24 cellular contexts compared by ENCODE assay signal in the genomic region with DNA sequence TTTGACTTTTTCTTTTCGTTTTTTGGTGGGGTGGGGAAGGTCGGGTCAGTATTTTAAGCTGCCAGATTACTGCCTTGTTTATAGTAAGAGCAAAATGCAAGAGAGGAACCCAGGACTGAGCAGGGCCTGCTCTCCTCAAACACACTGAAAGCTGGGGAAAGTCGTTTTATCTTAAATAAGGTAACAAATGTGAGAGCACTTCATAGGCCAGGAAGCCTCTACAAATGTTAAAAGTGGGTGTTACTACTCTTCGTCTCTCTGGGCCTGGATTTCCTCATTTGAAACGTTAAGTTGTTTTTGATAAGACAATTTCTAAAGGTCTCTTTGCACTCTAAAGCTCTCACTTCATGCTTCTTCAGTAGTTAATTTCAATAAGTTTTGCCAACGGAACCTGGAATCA. TPM values are rescaled to one million over a fixed set of nuclear protein-coding genes. Genes with fewer than 3 reads are reported as not detected.
A peak's percentile ranks its signal among the peaks of the same experiment; 100 is the strongest.
DNase-seq lines count a peak whose midpoint lies in the region; ATAC-seq and TF ChIP-seq lines count a peak whose summit lies in the region.
"Had no signal": no experiment of that assay in that cellular context is flagged by ENCODE, and none has a peak within 500 bp of the region (broad histone marks: within the 10 kb centered on the region; RNA-seq: fewer than 3 reads in every experiment).

No MANE protein-coding gene starts in this region.

- POLR2A ChIA-PET in naive thymus-derived CD4-positive, alpha-beta T cell (lab: Charles Lee) = no interaction called here

- H3K4me1 Mint-ChIP-seq in naive thymus-derived CD4-positive, alpha-beta T cell = peaks cover 0 to 29% (median 14%) of the 10 kb centered on the region in 7 donors
- no peaks in the 10 kb centered on the region for H3K4me1 Mint-ChIP-seq in activated T-helper 1 cell treated with anti-CD3 and anti-CD28 coated beads, Interleukin-12 subunit alpha, Interleukin-12 subunit beta, Interleukin-2, Interleukin-4 antibody, amounts not matched to agents 30 ng/mL and 10 ng/mL and 1 ng/mL, durations not matched to agents 14 hours and 24 hours and 36 hours (ENCODE audit: low read depth)
- H3K4me1 Mint-ChIP-seq: CD4-positive, alpha-beta memory T cell had no signal

- TF ChIP-seq CTCF in cardiac muscle cell (IDR thresholded peaks at IDR 0.05; ENCODE audit: low read depth, low read length) = no peak
- no peak for TF ChIP-seq CTCF in right atrium auricular region (IDR thresholded peaks at IDR 0.05)
- TF ChIP-seq CTCF in Loucy (conservative IDR thresholded peaks at IDR 0.05; ENCODE audit: low read length) = no peak

- no peak overlapping the region for H3K4me2 ChIP-seq in Loucy (ENCODE audit: low read depth, low read length, poor library complexity, severe bottlenecking)
- H3K4me2 ChIP-seq: A549 had no signal

- peaks cover 0 to 9% (median under 1%) of the 10 kb centered on the region in 5 donors for H3K27me3 Mint-ChIP-seq in naive thymus-derived CD4-positive, alpha-beta T cell
- peaks cover 9% of the 10 kb centered on the region for H3K27me3 Mint-ChIP-seq in activated T-helper 1 cell treated with anti-CD3 and anti-CD28 coated beads, Interleukin-12 subunit alpha, Interleukin-12 subunit beta, Interleukin-2, Interleukin-4 antibody, amounts not matched to agents 30 ng/mL and 10 ng/mL and 1 ng/mL, durations not matched to agents 14 hours and 24 hours and 36 hours (ENCODE audit: insufficient read depth)

- no peak for ATAC-seq in naive thymus-derived CD4-positive, alpha-beta T cell
- ATAC-seq in HG02870 (IDR thresholded peaks at IDR 0.05; ENCODE audit: unreplicated experiment) = no peak
- no peak for ATAC-seq in GM21529 (IDR thresholded peaks at IDR 0.05; ENCODE audit: unreplicated experiment)
- ATAC-seq: A549 had no signal

- no peaks in the 10 kb centered on the region for H3K27me3 ChIP-seq in cardiac muscle cell
- no peaks in the 10 kb centered on the region for H3K27me3 ChIP-seq in right atrium auricular region
- no peaks in the 10 kb centered on the region for H3K27me3 ChIP-seq in Loucy (ENCODE audit: insufficient read depth, low read length, poor library complexity, severe bottlenecking)
- H3K27me3 ChIP-seq in naive thymus-derived CD4-positive, alpha-beta T cell (ENCODE audit: control insufficient read depth in 2 of 2, insufficient read depth in 2 of 2, low read length in 2 of 2) = no peaks in the 10 kb centered on the region
- H3K27me3 ChIP-seq: BE2C, Peyer's patch, SJCRH30 had no signal

- H3K27ac ChIP-seq in cardiac muscle cell (peak overlapping the region; percentile 12), right atrium auricular region (no peak overlapping the region)
- no peak overlapping the region for H3K27ac ChIP-seq in naive thymus-derived CD4-positive, alpha-beta T cell (ENCODE audit: low read depth, low read length)
- H3K27ac ChIP-seq: A549, GM23248, Peyer's patch, SJCRH30 had no signal

- no peaks in the 10 kb centered on the region for H3K79me2 ChIP-seq in Loucy (ENCODE audit: insufficient read depth, low read length)

- no peak overlapping the region for H3K9ac ChIP-seq in Loucy (ENCODE audit: low read depth, low read length, poor library complexity, severe bottlenecking)
- H3K9ac ChIP-seq: GM23248 had no signal

- DNase-seq in cardiac muscle cell (ENCODE audit: low read depth in 1 of 2, low spot score in 1 of 2) (peak in 1 of 2 donors; percentile 17), right atrium auricular region (ENCODE audit: low spot score) (no peak)
- peak in 4 of 9 donors; percentile 12 to 26 (median 22) for DNase-seq in naive thymus-derived CD4-positive, alpha-beta T cell
- no peak for DNase-seq in activated T-helper 1 cell treated with anti-CD3 and anti-CD28 coated beads, Interleukin-12 subunit alpha, Interleukin-12 subunit beta, Interleukin-2, Interleukin-4 antibody, amounts not matched to agents 30 ng/mL and 10 ng/mL and 1 ng/mL, durations not matched to agents 14 hours and 24 hours and 36 hours (ENCODE audit: low spot score)
- DNase-seq: BE2C; CD4-positive, alpha-beta memory T cell; DMS153; GM23248; KG1; MV-4-11; NCI-H1105 treated with DMSO at 0.1 percent for 48 hours; NCI-H2029 treated with DMSO at 0.1 percent for 48 hours; NCI-H345; NCI-H524 treated with DMSO at 0.1 percent for 48 hours; NCI-H82; Peyer's patch; SJCRH30 had no signal

- CTCF ChIA-PET in naive thymus-derived CD4-positive, alpha-beta T cell (lab: Charles Lee) = no interaction called here

- no peaks in the 10 kb centered on the region for H4K20me1 ChIP-seq in Loucy (ENCODE audit: insufficient read depth, low read length, poor library complexity, severe bottlenecking)

- no peaks in the 10 kb centered on the region for H3K9me3 ChIP-seq in cardiac muscle cell (ENCODE audit: low read depth)
- no peaks in the 10 kb centered on the region for H3K9me3 ChIP-seq in right atrium auricular region
- H3K9me3 ChIP-seq in Loucy (ENCODE audit: insufficient read depth, low read depth, low read length) = no peaks in the 10 kb centered on the region
- no peaks in the 10 kb centered on the region for H3K9me3 ChIP-seq in naive thymus-derived CD4-positive, alpha-beta T cell (ENCODE audit: control insufficient read depth in 2 of 3, low read length in 3 of 3)
- H3K9me3 ChIP-seq: A549, BE2C, HAP-1, Peyer's patch, SJCRH30 had no signal

- peak overlapping the region in 8 of 9 donors; percentile 2 to 97 (median 81) for H3K27ac Mint-ChIP-seq in naive thymus-derived CD4-positive, alpha-beta T cell
- no peak overlapping the region for H3K27ac Mint-ChIP-seq in activated T-helper 1 cell treated with anti-CD3 and anti-CD28 coated beads, Interleukin-12 subunit alpha, Interleukin-12 subunit beta, Interleukin-2, Interleukin-4 antibody, amounts not matched to agents 30 ng/mL and 10 ng/mL and 1 ng/mL, durations not matched to agents 14 hours and 24 hours and 36 hours
- H3K27ac Mint-ChIP-seq: CD4-positive, alpha-beta memory T cell had no signal

- H3K4me3 Mint-ChIP-seq in naive thymus-derived CD4-positive, alpha-beta T cell = peak overlapping the region in 7 of 10 donors; percentile 0 to 61 (median 47)
- no peak overlapping the region for H3K4me3 Mint-ChIP-seq in activated T-helper 1 cell treated with anti-CD3 and anti-CD28 coated beads, Interleukin-12 subunit alpha, Interleukin-12 subunit beta, Interleukin-2, Interleukin-4 antibody, amounts not matched to agents 30 ng/mL and 10 ng/mL and 1 ng/mL, durations not matched to agents 14 hours and 24 hours and 36 hours
- H3K4me3 Mint-ChIP-seq: CD4-positive, alpha-beta memory T cell had no signal

- H3K4me1 ChIP-seq in cardiac muscle cell (ENCODE audit: low read depth) (peaks cover 3% of the 10 kb centered on the region), right atrium auricular region (peaks cover 0 to 8% of the 10 kb centered on the region in 2 donors), Loucy (ENCODE audit: insufficient read depth, low read length, poor library complexity, severe bottlenecking) (peaks cover 3% of the 10 kb centered on the region)
- no peaks in the 10 kb centered on the region for H3K4me1 ChIP-seq in naive thymus-derived CD4-positive, alpha-beta T cell (ENCODE audit: control insufficient read depth in 2 of 2, insufficient read depth in 2 of 2, low read length in 2 of 2)
- H3K4me1 ChIP-seq: A549, BE2C, HAP-1, Peyer's patch had no signal

- no peaks in the 10 kb centered on the region for H3F3A ChIP-seq in Loucy (ENCODE audit: low read depth)

- H3K9me3 Mint-ChIP-seq in naive thymus-derived CD4-positive, alpha-beta T cell = no peaks in the 10 kb centered on the region
- no peaks in the 10 kb centered on the region for H3K9me3 Mint-ChIP-seq in activated T-helper 1 cell treated with anti-CD3 and anti-CD28 coated beads, Interleukin-12 subunit alpha, Interleukin-12 subunit beta, Interleukin-2, Interleukin-4 antibody, amounts not matched to agents 30 ng/mL and 10 ng/mL and 1 ng/mL, durations not matched to agents 14 hours and 24 hours and 36 hours
- H3K9me3 Mint-ChIP-seq: CD4-positive, alpha-beta memory T cell had no signal

- H3K4me3 ChIP-seq in cardiac muscle cell (no peak overlapping the region), right atrium auricular region (no peak overlapping the region), Loucy (ENCODE audit: low read length, poor library complexity, severe bottlenecking) (no peak overlapping the region)
- no peak overlapping the region for H3K4me3 ChIP-seq in naive thymus-derived CD4-positive, alpha-beta T cell (ENCODE audit: low read length)
- H3K4me3 ChIP-seq: A549, GM23248, HAP-1, Peyer's patch, SJCRH30 had no signal

- H3K9me2 ChIP-seq in Loucy (replicated peaks; ENCODE audit: low read depth, low read length) = no peaks in the 10 kb centered on the region

- H3K36me3 ChIP-seq in cardiac muscle cell = no peaks in the 10 kb centered on the region
- no peaks in the 10 kb centered on the region for H3K36me3 ChIP-seq in right atrium auricular region
- H3K36me3 ChIP-seq in Loucy (ENCODE audit: insufficient read depth, low read length) = no peaks in the 10 kb centered on the region
- H3K36me3 ChIP-seq in naive thymus-derived CD4-positive, alpha-beta T cell (ENCODE audit: control insufficient read depth in 2 of 3, insufficient read depth in 3 of 3, low read length in 3 of 3) = no peaks in the 10 kb centered on the region
- H3K36me3 ChIP-seq: BE2C, HAP-1, Peyer's patch, SJCRH30 had no signal

- intact Hi-C loops in naive thymus-derived CD4-positive, alpha-beta T cell (cut with micrococcal nuclease) = no loop called here
- intact Hi-C loops in activated T-helper 1 cell treated with anti-CD3 and anti-CD28 coated beads, Interleukin-12 subunit alpha, Interleukin-12 subunit beta, Interleukin-2, Interleukin-4 antibody, amounts not matched to agents 30 ng/mL and 10 ng/mL and 1 ng/mL, durations not matched to agents 14 hours and 24 hours and 36 hours (cut with micrococcal nuclease) = no loop called here

- no peaks in the 10 kb centered on the region for H3K36me3 Mint-ChIP-seq in naive thymus-derived CD4-positive, alpha-beta T cell
- no peaks in the 10 kb centered on the region for H3K36me3 Mint-ChIP-seq in activated T-helper 1 cell treated with anti-CD3 and anti-CD28 coated beads, Interleukin-12 subunit alpha, Interleukin-12 subunit beta, Interleukin-2, Interleukin-4 antibody, amounts not matched to agents 30 ng/mL and 10 ng/mL and 1 ng/mL, durations not matched to agents 14 hours and 24 hours and 36 hours (ENCODE audit: low read depth)
- H3K36me3 Mint-ChIP-seq: CD4-positive, alpha-beta memory T cell had no signal

- 0 out of 2 replicates have a peak overlapping the region, but pooled peaks have one; percentile 15 for H2AFZ ChIP-seq in Loucy (ENCODE audit: low read length)
- H2AFZ ChIP-seq: GM23248 had no signal

RNA-seq across cellular contexts. Expression of gene PLEKHG7, which starts 33.8 kb away (rescaled TPM):
- total RNA-seq in cardiac muscle cell (not detected in 2 replicates), right atrium auricular region (not detected)
- polyA plus RNA-seq in cardiac muscle cell = not detected in 2 replicates
- under 1 TPM in 1 of 5 experiments, not detected in 4; 0.56 TPM for total RNA-seq in naive thymus-derived CD4-positive, alpha-beta T cell
- polyA plus RNA-seq in naive thymus-derived CD4-positive, alpha-beta T cell = not detected
- not detected in 2 replicates for total RNA-seq in activated T-helper 1 cell treated with anti-CD3 and anti-CD28 coated beads, Interleukin-12 subunit alpha, Interleukin-12 subunit beta, Interleukin-2, Interleukin-4 antibody, amounts not matched to agents 30 ng/mL and 10 ng/mL and 1 ng/mL, durations not matched to agents 14 hours and 24 hours and 36 hours
- total RNA-seq: CD4-positive, alpha-beta memory T cell; G401; GM23248; HT1080; SJCRH30 had no signal
- polyA plus RNA-seq: GM23248 had no signal
